In the genomic region with DNA sequence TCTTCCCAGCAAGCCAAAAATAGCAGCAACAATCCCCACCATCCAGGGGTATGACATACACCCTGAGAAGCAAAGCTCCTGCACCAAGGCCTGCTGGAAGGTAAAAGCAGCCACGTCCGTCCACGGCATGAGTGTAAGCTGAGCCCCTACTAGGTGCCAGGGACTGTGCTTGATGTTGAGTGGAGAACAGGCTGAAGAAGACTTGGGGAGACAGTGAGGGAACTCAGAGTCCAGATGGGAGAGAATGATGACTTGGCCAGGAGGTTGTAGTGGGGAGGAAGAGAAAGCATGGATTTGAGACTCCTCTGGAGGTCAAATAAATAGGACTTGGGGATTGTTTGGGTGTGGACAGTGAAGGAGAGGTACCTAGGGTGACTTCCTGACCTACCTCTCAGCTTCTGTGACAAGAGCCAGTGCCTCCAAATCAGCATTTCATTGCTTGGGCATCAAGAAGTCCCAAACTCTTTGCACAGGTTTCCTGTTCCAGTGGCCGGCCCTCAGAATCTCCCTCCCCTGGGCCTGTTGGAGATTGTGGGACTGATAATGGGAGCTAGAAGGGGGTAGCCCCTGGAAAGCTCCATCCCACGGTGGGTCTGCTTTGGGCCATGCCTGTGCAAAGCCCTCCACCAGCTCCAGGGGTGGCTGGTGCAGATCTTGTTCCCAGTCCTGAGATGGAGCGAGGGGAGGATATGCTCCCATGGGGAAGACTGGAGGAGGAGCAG, we compare ENCODE assay signal across 23 cellular contexts. TPM values are rescaled to one million over a fixed set of nuclear protein-coding genes. Genes with fewer than 3 reads are reported as not detected.
A peak's percentile ranks its signal among the peaks of the same experiment; 100 is the strongest.
DNase-seq lines count a peak whose midpoint lies in the region; ATAC-seq and TF ChIP-seq lines count a peak whose summit lies in the region.
"Had no signal": no experiment of that assay in that cellular context is flagged by ENCODE, and none has a peak within 500 bp of the region (broad histone marks: within the 10 kb centered on the region; RNA-seq: fewer than 3 reads in every experiment).

No MANE protein-coding gene starts in this region.

- no TSS peak for BruUV-seq in PC-3 (replicated peaks; lab: Mats Ljungman, UMichigan)

- no peak for TF ChIP-seq POLR2A in esophagus muscularis mucosa (IDR thresholded peaks at IDR 0.05; ENCODE audit: low read depth)

- POLR2A ChIA-PET in PC-3 (lab: Charles Lee; ENCODE audit: unreplicated experiment) = no interaction called here

- TF ChIP-seq CTCF in esophagus muscularis mucosa (IDR thresholded peaks at IDR 0.05) = no peak
- TF ChIP-seq CTCF in osteocyte (IDR thresholded peaks at IDR 0.05) = no peak
- TF ChIP-seq CTCF in PC-3 (conservative IDR thresholded peaks at IDR 0.05; ENCODE audit: low read depth, low read length) = no peak

- no peak for ATAC-seq in PC-3
- no peak for ATAC-seq in HG03432 (IDR thresholded peaks at IDR 0.05; ENCODE audit: unreplicated experiment)
- ATAC-seq: Right ventricle myocardium inferior had no signal

- H3K27me3 Mint-ChIP-seq in osteocyte (ENCODE audit: unreplicated experiment) = no peaks in the 10 kb centered on the region
- H3K27me3 Mint-ChIP-seq in activated T-helper 1 cell treated with anti-CD3 and anti-CD28 coated beads, Interleukin-12 subunit alpha, Interleukin-12 subunit beta, Interleukin-2, Interleukin-4 antibody, amounts not matched to agents 30 ng/mL and 10 ng/mL and 1 ng/mL, durations not matched to agents 14 hours and 24 hours and 36 hours (ENCODE audit: insufficient read depth) = no peaks in the 10 kb centered on the region

- H3K9me3 ChIP-seq in esophagus muscularis mucosa (peaks cover 0 to 25% (median 17%) of the 10 kb centered on the region in 4 donors), PC-3 (ENCODE audit: low read length) (peaks cover 16% of the 10 kb centered on the region; the same call in 1 of the 2 replicates)
- H3K9me3 ChIP-seq: SJCRH30 had no signal

- WGBS in esophagus muscularis mucosa = 76% methylated on average over 5 of the region's 6 CpGs

- no peaks in the 10 kb centered on the region for H3K79me2 ChIP-seq in PC-3 (ENCODE audit: low read length)

- no peak overlapping the region for H3K27ac ChIP-seq in esophagus muscularis mucosa (replicated peaks in 1 of 4)
- no peak overlapping the region for H3K27ac ChIP-seq in PC-3 (ENCODE audit: low read length)
- H3K27ac ChIP-seq: PC-9, SJCRH30 had no signal

- intact Hi-C loops in esophagus muscularis mucosa (cut with DNase I) = loop anchor here (5.0 kb wide), 1 partner anchor 236 kb away; no protein-coding TSS in a partner anchor
- intact Hi-C loops in PC-3 (cut with micrococcal nuclease) = no loop called here
- intact Hi-C loops in activated T-helper 1 cell treated with anti-CD3 and anti-CD28 coated beads, Interleukin-12 subunit alpha, Interleukin-12 subunit beta, Interleukin-2, Interleukin-4 antibody, amounts not matched to agents 30 ng/mL and 10 ng/mL and 1 ng/mL, durations not matched to agents 14 hours and 24 hours and 36 hours (cut with micrococcal nuclease) = no loop called here

- TF ChIP-seq EP300 in esophagus muscularis mucosa (IDR thresholded peaks at IDR 0.05) = no peak

- H3K4me1 Mint-ChIP-seq in osteocyte (ENCODE audit: unreplicated experiment) = no peaks in the 10 kb centered on the region
- H3K4me1 Mint-ChIP-seq in activated T-helper 1 cell treated with anti-CD3 and anti-CD28 coated beads, Interleukin-12 subunit alpha, Interleukin-12 subunit beta, Interleukin-2, Interleukin-4 antibody, amounts not matched to agents 30 ng/mL and 10 ng/mL and 1 ng/mL, durations not matched to agents 14 hours and 24 hours and 36 hours (ENCODE audit: low read depth) = no peaks in the 10 kb centered on the region

- H3K27ac Mint-ChIP-seq in osteocyte (ENCODE audit: unreplicated experiment) = no peak overlapping the region
- H3K27ac Mint-ChIP-seq in activated T-helper 1 cell treated with anti-CD3 and anti-CD28 coated beads, Interleukin-12 subunit alpha, Interleukin-12 subunit beta, Interleukin-2, Interleukin-4 antibody, amounts not matched to agents 30 ng/mL and 10 ng/mL and 1 ng/mL, durations not matched to agents 14 hours and 24 hours and 36 hours = no peak overlapping the region

- H3K36me3 ChIP-seq in esophagus muscularis mucosa (no peaks in the 10 kb centered on the region), PC-3 (ENCODE audit: low read depth, low read length) (no peaks in the 10 kb centered on the region)
- H3K36me3 ChIP-seq: MG63, SJCRH30 had no signal

- no peaks in the 10 kb centered on the region for H3K9me2 ChIP-seq in PC-3 (replicated peaks; ENCODE audit: low read length)

- H3K9ac ChIP-seq in PC-3 (ENCODE audit: low read length) = no peak overlapping the region

- H3K4me2 ChIP-seq in PC-3 (ENCODE audit: low read length) = no peak overlapping the region
- H3K4me2 ChIP-seq: PC-9 had no signal

- H3K4me1 ChIP-seq in esophagus muscularis mucosa (peaks cover 0 to 14% (median 0%) of the 10 kb centered on the region in 4 donors), PC-3 (ENCODE audit: insufficient read depth, low read length) (no peaks in the 10 kb centered on the region)
- H3K4me1 ChIP-seq: SJCRH30 had no signal

- no peak overlapping the region for H2AFZ ChIP-seq in PC-3 (ENCODE audit: low read length)
- H2AFZ ChIP-seq: PC-9 had no signal

- H3K4me3 ChIP-seq in esophagus muscularis mucosa (no peak overlapping the region), PC-3 (ENCODE audit: low read length) (no peak overlapping the region)
- H3K4me3 ChIP-seq: MG63, PC-9, SJCRH30 had no signal

- peaks cover 41% of the 10 kb centered on the region for H3K9me3 Mint-ChIP-seq in osteocyte (ENCODE audit: unreplicated experiment)
- peaks cover 35% of the 10 kb centered on the region for H3K9me3 Mint-ChIP-seq in activated T-helper 1 cell treated with anti-CD3 and anti-CD28 coated beads, Interleukin-12 subunit alpha, Interleukin-12 subunit beta, Interleukin-2, Interleukin-4 antibody, amounts not matched to agents 30 ng/mL and 10 ng/mL and 1 ng/mL, durations not matched to agents 14 hours and 24 hours and 36 hours

- H4K20me1 ChIP-seq in PC-3 (ENCODE audit: low read length) = no peaks in the 10 kb centered on the region

- CTCF ChIA-PET in PC-3 (lab: Charles Lee) = interaction anchor here (0.5 to 1.0 kb wide), 2 partner anchors 156 to 236 kb away, joined by 3 read pairs; no protein-coding TSS in a partner anchor

- no peak overlapping the region for H3K4me3 Mint-ChIP-seq in osteocyte (ENCODE audit: unreplicated experiment)
- no peak overlapping the region for H3K4me3 Mint-ChIP-seq in activated T-helper 1 cell treated with anti-CD3 and anti-CD28 coated beads, Interleukin-12 subunit alpha, Interleukin-12 subunit beta, Interleukin-2, Interleukin-4 antibody, amounts not matched to agents 30 ng/mL and 10 ng/mL and 1 ng/mL, durations not matched to agents 14 hours and 24 hours and 36 hours

- H3F3A ChIP-seq in PC-3 (ENCODE audit: low read length, unreplicated experiment) = no peaks in the 10 kb centered on the region

- peak; percentile 32 for DNase-seq in activated CD8-positive, alpha-beta memory T cell treated with anti-CD3 and anti-CD28 coated beads for 24 hours
- no peak for DNase-seq in activated CD8-positive, alpha-beta memory T cell treated with anti-CD3 and anti-CD28 coated beads, Interleukin-2, amount 50 U/mL, for 4 hours
- DNase-seq in esophagus muscularis mucosa (ENCODE audit: extremely low spot score) (peak; percentile 85), osteocyte (ENCODE audit: extremely low spot score, unreplicated experiment) (peak; percentile 69), PC-3 (no peak)
- DNase-seq in activated T-helper 1 cell treated with anti-CD3 and anti-CD28 coated beads, Interleukin-12 subunit alpha, Interleukin-12 subunit beta, Interleukin-2, Interleukin-4 antibody, amounts not matched to agents 30 ng/mL and 10 ng/mL and 1 ng/mL, durations not matched to agents 14 hours and 24 hours and 36 hours (ENCODE audit: low spot score) = no peak
- DNase-seq: 8988T; ACHN; Calu3; DMS153; DND-41; KG1; NCI-H1694; NCI-H2029 treated with DMSO at 0.1 percent for 48 hours; NCI-H446 treated with DMSO at 0.1 percent for 48 hours; NCI-H526; NCI-H82; NK-92 treated with Interleukin-12 subunit alpha and Interleukin-12 subunit beta, amount 100 ng/mL, for 24 hours; PC-9; SJCRH30 had no signal

- no peaks in the 10 kb centered on the region for H3K36me3 Mint-ChIP-seq in osteocyte (ENCODE audit: unreplicated experiment)
- no peaks in the 10 kb centered on the region for H3K36me3 Mint-ChIP-seq in activated T-helper 1 cell treated with anti-CD3 and anti-CD28 coated beads, Interleukin-12 subunit alpha, Interleukin-12 subunit beta, Interleukin-2, Interleukin-4 antibody, amounts not matched to agents 30 ng/mL and 10 ng/mL and 1 ng/mL, durations not matched to agents 14 hours and 24 hours and 36 hours (ENCODE audit: low read depth)

- H3K27me3 ChIP-seq in esophagus muscularis mucosa (no peaks in the 10 kb centered on the region), PC-3 (ENCODE audit: low read length) (no peaks in the 10 kb centered on the region)
- H3K27me3 ChIP-seq: MG63, SJCRH30 had no signal

RNA-seq across cellular contexts. Expression of gene ADAMTS2, which starts 58.3 kb away (rescaled TPM):
- total RNA-seq in esophagus muscularis mucosa (10 to 100 TPM; 17.8 to 31.8 (median 21.4) TPM), osteocyte (10.7 and 12.2 TPM in 2 replicates), PC-3 (2014; rRNA removed) (not detected in 2 replicates)
- not detected in 2 replicates for total RNA-seq in activated T-helper 1 cell treated with anti-CD3 and anti-CD28 coated beads, Interleukin-12 subunit alpha, Interleukin-12 subunit beta, Interleukin-2, Interleukin-4 antibody, amounts not matched to agents 30 ng/mL and 10 ng/mL and 1 ng/mL, durations not matched to agents 14 hours and 24 hours and 36 hours
- total RNA-seq: Calu3, PC-9, SJCRH30 had no signal

Comparison
In these comparisons a context has a peak if more than half of its experiments do, and no peak if none do; other contexts are left out.
1. DNase-seq: peak in activated CD8-positive, alpha-beta memory T cell treated with anti-CD3 and anti-CD28 coated beads for 24 hours (single experiment), esophagus muscularis mucosa (single experiment) and osteocyte (single experiment); none in activated CD8-positive, alpha-beta memory T cell treated with anti-CD3 and anti-CD28 coated beads, Interleukin-2, amount 50 U/mL, for 4 hours (single experiment), PC-3 (single experiment) and activated T-helper 1 cell treated with anti-CD3 and anti-CD28 coated beads, Interleukin-12 subunit alpha, Interleukin-12 subunit beta, Interleukin-2, Interleukin-4 antibody, amounts not matched to agents 30 ng/mL and 10 ng/mL and 1 ng/mL, durations not matched to agents 14 hours and 24 hours and 36 hours (single experiment).
2. RNA of gene ADAMTS2, which starts 58.3 kb away (total RNA-seq): 17.8 to 31.8 TPM in esophagus muscularis mucosa and 10.7 to 12.2 TPM in osteocyte; not detected in PC-3 and not detected in activated T-helper 1 cell treated with anti-CD3 and anti-CD28 coated beads, Interleukin-12 subunit alpha, Interleukin-12 subunit beta, Interleukin-2, Interleukin-4 antibody, amounts not matched to agents 30 ng/mL and 10 ng/mL and 1 ng/mL, durations not matched to agents 14 hours and 24 hours and 36 hours; every median in the first group is over 10 times any median in the second.